In the genomic region with DNA sequence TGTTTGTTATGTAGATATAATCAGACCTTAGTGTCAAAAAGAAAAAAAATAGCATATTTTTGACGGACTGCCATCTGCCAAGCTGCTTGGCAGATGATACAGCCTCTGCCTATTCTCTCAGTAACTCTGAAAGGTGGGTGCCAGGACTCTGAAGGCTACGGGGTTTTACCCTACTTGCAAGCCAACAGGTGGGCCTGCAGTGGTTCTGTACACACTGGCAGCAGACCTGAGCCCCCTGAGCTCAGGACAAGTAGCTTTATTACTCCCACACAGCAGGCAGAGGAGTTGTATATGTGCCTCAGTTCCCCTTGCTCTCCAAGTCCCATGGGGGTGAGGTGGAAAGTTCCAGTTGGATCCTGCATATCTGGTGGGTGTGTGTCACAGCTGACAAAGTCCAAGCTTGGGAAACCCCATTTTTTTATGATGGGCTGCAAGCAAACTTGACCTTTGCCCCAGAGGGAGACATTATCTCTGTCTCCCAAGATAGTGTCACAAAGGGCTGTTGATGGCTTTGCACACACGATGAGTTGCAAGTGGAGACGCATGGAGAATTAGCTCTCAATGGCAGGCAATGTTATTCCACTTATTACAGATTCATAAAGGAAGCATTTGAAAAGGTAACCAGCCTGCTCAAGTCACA, we compare ENCODE assay signal across 2 cellular contexts.
A peak's percentile ranks its signal among the peaks of the same experiment; 100 is the strongest.
TF ChIP-seq lines count a peak whose summit lies in the region.

No MANE protein-coding gene starts in this region.

TF ChIP-seq in K562, 482 proteins besides CTCF, POLR2A, EP300 and RAD21 (continues in another document):
- TF ChIP-seq OTX1 (CRISPR knock-in tag; IDR thresholded peaks at IDR 0.05): no peak
- TF ChIP-seq ZNF134 (CRISPR knock-in tag; conservative IDR thresholded peaks at IDR 0.05): no peak
- no peak for TF ChIP-seq NR2C2 (CRISPR knock-in tag; IDR thresholded peaks at IDR 0.05)
- TF ChIP-seq NR2C2 (tag; IDR thresholded peaks at IDR 0.05): peak; percentile 70
- TF ChIP-seq, protein P1, sequence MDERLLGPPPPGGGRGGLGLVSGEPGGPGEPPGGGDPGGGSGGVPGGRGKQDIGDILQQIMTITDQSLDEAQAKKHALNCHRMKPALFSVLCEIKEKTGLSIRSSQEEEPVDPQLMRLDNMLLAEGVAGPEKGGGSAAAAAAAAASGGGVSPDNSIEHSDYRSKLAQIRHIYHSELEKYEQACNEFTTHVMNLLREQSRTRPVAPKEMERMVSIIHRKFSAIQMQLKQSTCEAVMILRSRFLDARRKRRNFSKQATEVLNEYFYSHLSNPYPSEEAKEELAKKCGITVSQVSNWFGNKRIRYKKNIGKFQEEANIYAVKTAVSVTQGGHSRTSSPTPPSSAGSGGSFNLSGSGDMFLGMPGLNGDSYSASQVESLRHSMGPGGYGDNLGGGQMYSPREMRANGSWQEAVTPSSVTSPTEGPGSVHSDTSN (CRISPR knock-in tag; IDR thresholded peaks at IDR 0.05; ENCODE audit: low read depth): no peak
- TF ChIP-seq, protein P1 (tag; conservative IDR thresholded peaks at IDR 0.05; ENCODE audit: low read depth): peak; percentile 62
- TF ChIP-seq HNRNPH1 (optimal IDR thresholded peaks at IDR 0.05; ENCODE audit: low read depth, low read length): no peak
- no peak for TF ChIP-seq NR2C1 (IDR thresholded peaks at IDR 0.05)
- TF ChIP-seq NR2C1 (tag; IDR thresholded peaks at IDR 0.05): peak; percentile 71
- TF ChIP-seq ZNF354B (CRISPR knock-in tag; IDR thresholded peaks at IDR 0.05): no peak
- no peak for TF ChIP-seq NFXL1 (CRISPR knock-in tag; IDR thresholded peaks at IDR 0.05)
- TF ChIP-seq ZNF408 (CRISPR knock-in tag; IDR thresholded peaks at IDR 0.05; ENCODE audit: low read depth): no peak
- TF ChIP-seq ZKSCAN3 (CRISPR knock-in tag; IDR thresholded peaks at IDR 0.05): no peak
- TF ChIP-seq MEIS2 (IDR thresholded peaks at IDR 0.05; ENCODE audit: partially characterized antibody): peak; percentile 9
- TF ChIP-seq CBFA2T2 (conservative IDR thresholded peaks at IDR 0.05): no peak

TF ChIP-seq in HepG2, 621 proteins besides CTCF, POLR2A, EP300 and RAD21 (continues in another document):
- TF ChIP-seq SIN3A (IDR thresholded peaks at IDR 0.05; ENCODE audit: borderline replicate concordance, low read depth, low read length) (no peak), ZSCAN31 (CRISPR knock-in tag; IDR thresholded peaks at IDR 0.05; ENCODE audit: low read depth) (0 out of 2 replicates have a peak, but pooled peaks have one; percentile 66), ZNF317 (CRISPR knock-in tag; IDR thresholded peaks at IDR 0.05) (0 out of 2 replicates have a peak, but pooled peaks have one; percentile 29), TBL1XR1 (IDR thresholded peaks at IDR 0.05; ENCODE audit: borderline replicate concordance, low read length, partially characterized antibody) (peak; percentile 85), ZNF816 (CRISPR knock-in tag; IDR thresholded peaks at IDR 0.05; ENCODE audit: borderline replicate concordance) (no peak), RFX5 (IDR thresholded peaks at IDR 0.05; ENCODE audit: low read depth, low read length) (no peak), ZNF569 (CRISPR knock-in tag; IDR thresholded peaks at IDR 0.05; ENCODE audit: borderline replicate concordance) (no peak), ZNF558 (CRISPR knock-in tag; IDR thresholded peaks at IDR 0.05; ENCODE audit: borderline replicate concordance) (no peak), ZNF720 (CRISPR knock-in tag; IDR thresholded peaks at IDR 0.05) (no peak), SMAD9 (CRISPR knock-in tag; IDR thresholded peaks at IDR 0.05) (no peak), SALL1 (CRISPR knock-in tag; IDR thresholded peaks at IDR 0.05) (peak; percentile 100), ZNF766 (CRISPR knock-in tag; IDR thresholded peaks at IDR 0.05; ENCODE audit: borderline replicate concordance) (no peak), RCOR2 (CRISPR knock-in tag; IDR thresholded peaks at IDR 0.05) (peak; percentile 85), SP1 (IDR thresholded peaks at IDR 0.05) (no peak), SP1 (CRISPR knock-in tag; IDR thresholded peaks at IDR 0.05) (no peak), PHB2 (IDR thresholded peaks at IDR 0.05; ENCODE audit: partially characterized antibody) (no peak), RXRA (CRISPR knock-in tag; IDR thresholded peaks at IDR 0.05) (peak; percentile 75; the same call in 1 of the 2 replicates), ZNF563 (CRISPR knock-in tag; IDR thresholded peaks at IDR 0.05) (no peak), ZNF136 (CRISPR knock-in tag; IDR thresholded peaks at IDR 0.05; ENCODE audit: low read depth) (0 out of 2 replicates have a peak, but pooled peaks have one; percentile 43), RARG (CRISPR knock-in tag; IDR thresholded peaks at IDR 0.05; ENCODE audit: low read depth) (no peak), STAG1 (CRISPR knock-in tag; IDR thresholded peaks at IDR 0.05) (peak; percentile 43), SUZ12 (IDR thresholded peaks at IDR 0.05; ENCODE audit: low read depth, low read length) (no peak), SAP130 (CRISPR knock-in tag; IDR thresholded peaks at IDR 0.05; ENCODE audit: low read depth) (peak; percentile 85), NR1H2 (CRISPR knock-in tag; IDR thresholded peaks at IDR 0.05; ENCODE audit: borderline replicate concordance, low read depth) (no peak)
- TF ChIP-seq, protein P2, sequence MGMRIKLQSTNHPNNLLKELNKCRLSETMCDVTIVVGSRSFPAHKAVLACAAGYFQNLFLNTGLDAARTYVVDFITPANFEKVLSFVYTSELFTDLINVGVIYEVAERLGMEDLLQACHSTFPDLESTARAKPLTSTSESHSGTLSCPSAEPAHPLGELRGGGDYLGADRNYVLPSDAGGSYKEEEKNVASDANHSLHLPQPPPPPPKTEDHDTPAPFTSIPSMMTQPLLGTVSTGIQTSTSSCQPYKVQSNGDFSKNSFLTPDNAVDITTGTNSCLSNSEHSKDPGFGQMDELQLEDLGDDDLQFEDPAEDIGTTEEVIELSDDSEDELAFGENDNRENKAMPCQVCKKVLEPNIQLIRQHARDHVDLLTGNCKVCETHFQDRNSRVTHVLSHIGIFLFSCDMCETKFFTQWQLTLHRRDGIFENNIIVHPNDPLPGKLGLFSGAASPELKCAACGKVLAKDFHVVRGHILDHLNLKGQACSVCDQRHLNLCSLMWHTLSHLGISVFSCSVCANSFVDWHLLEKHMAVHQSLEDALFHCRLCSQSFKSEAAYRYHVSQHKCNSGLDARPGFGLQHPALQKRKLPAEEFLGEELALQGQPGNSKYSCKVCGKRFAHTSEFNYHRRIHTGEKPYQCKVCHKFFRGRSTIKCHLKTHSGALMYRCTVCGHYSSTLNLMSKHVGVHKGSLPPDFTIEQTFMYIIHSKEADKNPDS (CRISPR knock-in tag; IDR thresholded peaks at IDR 0.05): 0 out of 2 replicates have a peak, but pooled peaks have one; percentile 76
- TF ChIP-seq, protein P3, sequence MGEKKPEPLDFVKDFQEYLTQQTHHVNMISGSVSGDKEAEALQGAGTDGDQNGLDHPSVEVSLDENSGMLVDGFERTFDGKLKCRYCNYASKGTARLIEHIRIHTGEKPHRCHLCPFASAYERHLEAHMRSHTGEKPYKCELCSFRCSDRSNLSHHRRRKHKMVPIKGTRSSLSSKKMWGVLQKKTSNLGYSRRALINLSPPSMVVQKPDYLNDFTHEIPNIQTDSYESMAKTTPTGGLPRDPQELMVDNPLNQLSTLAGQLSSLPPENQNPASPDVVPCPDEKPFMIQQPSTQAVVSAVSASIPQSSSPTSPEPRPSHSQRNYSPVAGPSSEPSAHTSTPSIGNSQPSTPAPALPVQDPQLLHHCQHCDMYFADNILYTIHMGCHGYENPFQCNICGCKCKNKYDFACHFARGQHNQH (CRISPR knock-in tag; IDR thresholded peaks at IDR 0.05): peak; percentile 36; the same call in 1 of the 2 replicates
- TF ChIP-seq, protein P4, sequence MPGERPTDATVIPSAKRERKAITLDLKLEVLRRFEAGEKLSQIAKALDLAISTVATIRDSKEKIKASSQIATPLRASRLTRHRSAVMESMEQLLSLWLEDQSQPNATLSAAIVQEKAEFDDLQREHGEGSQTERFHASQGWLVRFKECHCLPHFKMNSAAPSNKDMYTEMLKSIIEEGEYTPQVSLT (CRISPR knock-in tag; IDR thresholded peaks at IDR 0.05; ENCODE audit: borderline replicate concordance, low read depth): no peak
- TF ChIP-seq, protein P5, sequence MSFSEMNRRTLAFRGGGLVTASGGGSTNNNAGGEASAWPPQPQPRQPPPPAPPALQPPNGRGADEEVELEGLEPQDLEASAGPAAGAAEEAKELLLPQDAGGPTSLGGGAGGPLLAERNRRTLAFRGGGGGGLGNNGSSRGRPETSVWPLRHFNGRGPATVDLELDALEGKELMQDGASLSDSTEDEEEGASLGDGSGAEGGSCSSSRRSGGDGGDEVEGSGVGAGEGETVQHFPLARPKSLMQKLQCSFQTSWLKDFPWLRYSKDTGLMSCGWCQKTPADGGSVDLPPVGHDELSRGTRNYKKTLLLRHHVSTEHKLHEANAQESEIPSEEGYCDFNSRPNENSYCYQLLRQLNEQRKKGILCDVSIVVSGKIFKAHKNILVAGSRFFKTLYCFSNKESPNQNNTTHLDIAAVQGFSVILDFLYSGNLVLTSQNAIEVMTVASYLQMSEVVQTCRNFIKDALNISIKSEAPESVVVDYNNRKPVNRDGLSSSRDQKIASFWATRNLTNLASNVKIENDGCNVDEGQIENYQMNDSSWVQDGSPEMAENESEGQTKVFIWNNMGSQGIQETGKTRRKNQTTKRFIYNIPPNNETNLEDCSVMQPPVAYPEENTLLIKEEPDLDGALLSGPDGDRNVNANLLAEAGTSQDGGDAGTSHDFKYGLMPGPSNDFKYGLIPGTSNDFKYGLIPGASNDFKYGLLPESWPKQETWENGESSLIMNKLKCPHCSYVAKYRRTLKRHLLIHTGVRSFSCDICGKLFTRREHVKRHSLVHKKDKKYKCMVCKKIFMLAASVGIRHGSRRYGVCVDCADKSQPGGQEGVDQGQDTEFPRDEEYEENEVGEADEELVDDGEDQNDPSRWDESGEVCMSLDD (CRISPR knock-in tag; IDR thresholded peaks at IDR 0.05; ENCODE audit: borderline replicate concordance): peak; percentile 45; the same call in 1 of the 2 replicates
- TF ChIP-seq, protein P6, sequence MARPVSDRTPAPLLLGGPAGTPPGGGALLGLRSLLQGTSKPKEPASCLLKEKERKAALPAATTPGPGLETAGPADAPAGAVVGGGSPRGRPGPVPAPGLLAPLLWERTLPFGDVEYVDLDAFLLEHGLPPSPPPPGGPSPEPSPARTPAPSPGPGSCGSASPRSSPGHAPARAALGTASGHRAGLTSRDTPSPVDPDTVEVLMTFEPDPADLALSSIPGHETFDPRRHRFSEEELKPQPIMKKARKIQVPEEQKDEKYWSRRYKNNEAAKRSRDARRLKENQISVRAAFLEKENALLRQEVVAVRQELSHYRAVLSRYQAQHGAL (CRISPR knock-in tag; IDR thresholded peaks at IDR 0.05; ENCODE audit: not compliant biosample characterization): no peak
- TF ChIP-seq, protein P7, sequence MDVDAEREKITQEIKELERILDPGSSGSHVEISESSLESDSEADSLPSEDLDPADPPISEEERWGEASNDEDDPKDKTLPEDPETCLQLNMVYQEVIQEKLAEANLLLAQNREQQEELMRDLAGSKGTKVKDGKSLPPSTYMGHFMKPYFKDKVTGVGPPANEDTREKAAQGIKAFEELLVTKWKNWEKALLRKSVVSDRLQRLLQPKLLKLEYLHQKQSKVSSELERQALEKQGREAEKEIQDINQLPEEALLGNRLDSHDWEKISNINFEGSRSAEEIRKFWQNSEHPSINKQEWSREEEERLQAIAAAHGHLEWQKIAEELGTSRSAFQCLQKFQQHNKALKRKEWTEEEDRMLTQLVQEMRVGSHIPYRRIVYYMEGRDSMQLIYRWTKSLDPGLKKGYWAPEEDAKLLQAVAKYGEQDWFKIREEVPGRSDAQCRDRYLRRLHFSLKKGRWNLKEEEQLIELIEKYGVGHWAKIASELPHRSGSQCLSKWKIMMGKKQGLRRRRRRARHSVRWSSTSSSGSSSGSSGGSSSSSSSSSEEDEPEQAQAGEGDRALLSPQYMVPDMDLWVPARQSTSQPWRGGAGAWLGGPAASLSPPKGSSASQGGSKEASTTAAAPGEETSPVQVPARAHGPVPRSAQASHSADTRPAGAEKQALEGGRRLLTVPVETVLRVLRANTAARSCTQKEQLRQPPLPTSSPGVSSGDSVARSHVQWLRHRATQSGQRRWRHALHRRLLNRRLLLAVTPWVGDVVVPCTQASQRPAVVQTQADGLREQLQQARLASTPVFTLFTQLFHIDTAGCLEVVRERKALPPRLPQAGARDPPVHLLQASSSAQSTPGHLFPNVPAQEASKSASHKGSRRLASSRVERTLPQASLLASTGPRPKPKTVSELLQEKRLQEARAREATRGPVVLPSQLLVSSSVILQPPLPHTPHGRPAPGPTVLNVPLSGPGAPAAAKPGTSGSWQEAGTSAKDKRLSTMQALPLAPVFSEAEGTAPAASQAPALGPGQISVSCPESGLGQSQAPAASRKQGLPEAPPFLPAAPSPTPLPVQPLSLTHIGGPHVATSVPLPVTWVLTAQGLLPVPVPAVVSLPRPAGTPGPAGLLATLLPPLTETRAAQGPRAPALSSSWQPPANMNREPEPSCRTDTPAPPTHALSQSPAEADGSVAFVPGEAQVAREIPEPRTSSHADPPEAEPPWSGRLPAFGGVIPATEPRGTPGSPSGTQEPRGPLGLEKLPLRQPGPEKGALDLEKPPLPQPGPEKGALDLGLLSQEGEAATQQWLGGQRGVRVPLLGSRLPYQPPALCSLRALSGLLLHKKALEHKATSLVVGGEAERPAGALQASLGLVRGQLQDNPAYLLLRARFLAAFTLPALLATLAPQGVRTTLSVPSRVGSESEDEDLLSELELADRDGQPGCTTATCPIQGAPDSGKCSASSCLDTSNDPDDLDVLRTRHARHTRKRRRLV (CRISPR knock-in tag; IDR thresholded peaks at IDR 0.05): peak; percentile 79
- TF ChIP-seq, protein P8, sequence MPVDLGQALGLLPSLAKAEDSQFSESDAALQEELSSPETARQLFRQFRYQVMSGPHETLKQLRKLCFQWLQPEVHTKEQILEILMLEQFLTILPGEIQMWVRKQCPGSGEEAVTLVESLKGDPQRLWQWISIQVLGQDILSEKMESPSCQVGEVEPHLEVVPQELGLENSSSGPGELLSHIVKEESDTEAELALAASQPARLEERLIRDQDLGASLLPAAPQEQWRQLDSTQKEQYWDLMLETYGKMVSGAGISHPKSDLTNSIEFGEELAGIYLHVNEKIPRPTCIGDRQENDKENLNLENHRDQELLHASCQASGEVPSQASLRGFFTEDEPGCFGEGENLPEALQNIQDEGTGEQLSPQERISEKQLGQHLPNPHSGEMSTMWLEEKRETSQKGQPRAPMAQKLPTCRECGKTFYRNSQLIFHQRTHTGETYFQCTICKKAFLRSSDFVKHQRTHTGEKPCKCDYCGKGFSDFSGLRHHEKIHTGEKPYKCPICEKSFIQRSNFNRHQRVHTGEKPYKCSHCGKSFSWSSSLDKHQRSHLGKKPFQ (CRISPR knock-in tag; IDR thresholded peaks at IDR 0.05; ENCODE audit: insufficient replicate concordance): no peak
- TF ChIP-seq, protein P9, sequence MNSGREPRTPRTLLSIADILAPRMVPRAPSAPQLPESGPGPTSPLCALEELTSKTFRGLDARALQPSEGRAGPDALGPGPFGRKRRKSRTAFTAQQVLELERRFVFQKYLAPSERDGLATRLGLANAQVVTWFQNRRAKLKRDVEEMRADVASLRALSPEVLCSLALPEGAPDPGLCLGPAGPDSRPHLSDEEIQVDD (CRISPR knock-in tag; IDR thresholded peaks at IDR 0.05; ENCODE audit: borderline replicate concordance): no peak
